ENCODE assay signal across 1 cellular context in genomic region chr5:141691867-141692532, GRCh38.
TF ChIP-seq lines count a peak whose summit lies in the region.

No MANE protein-coding gene starts in this region.

TF ChIP-seq in K562, 482 proteins besides CTCF, POLR2A, EP300 and RAD21 (continued from another document and continues in another):
- TF ChIP-seq, protein P1, sequence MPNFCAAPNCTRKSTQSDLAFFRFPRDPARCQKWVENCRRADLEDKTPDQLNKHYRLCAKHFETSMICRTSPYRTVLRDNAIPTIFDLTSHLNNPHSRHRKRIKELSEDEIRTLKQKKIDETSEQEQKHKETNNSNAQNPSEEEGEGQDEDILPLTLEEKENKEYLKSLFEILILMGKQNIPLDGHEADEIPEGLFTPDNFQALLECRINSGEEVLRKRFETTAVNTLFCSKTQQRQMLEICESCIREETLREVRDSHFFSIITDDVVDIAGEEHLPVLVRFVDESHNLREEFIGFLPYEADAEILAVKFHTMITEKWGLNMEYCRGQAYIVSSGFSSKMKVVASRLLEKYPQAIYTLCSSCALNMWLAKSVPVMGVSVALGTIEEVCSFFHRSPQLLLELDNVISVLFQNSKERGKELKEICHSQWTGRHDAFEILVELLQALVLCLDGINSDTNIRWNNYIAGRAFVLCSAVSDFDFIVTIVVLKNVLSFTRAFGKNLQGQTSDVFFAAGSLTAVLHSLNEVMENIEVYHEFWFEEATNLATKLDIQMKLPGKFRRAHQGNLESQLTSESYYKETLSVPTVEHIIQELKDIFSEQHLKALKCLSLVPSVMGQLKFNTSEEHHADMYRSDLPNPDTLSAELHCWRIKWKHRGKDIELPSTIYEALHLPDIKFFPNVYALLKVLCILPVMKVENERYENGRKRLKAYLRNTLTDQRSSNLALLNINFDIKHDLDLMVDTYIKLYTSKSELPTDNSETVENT (CRISPR knock-in tag; IDR thresholded peaks at IDR 0.05) = no peak
- TF ChIP-seq ZNF232 (CRISPR knock-in tag; IDR thresholded peaks at IDR 0.05) (no peak), RHOXF2B (CRISPR knock-in tag; conservative IDR thresholded peaks at IDR 0.05) (no peak), ZNF766 (CRISPR knock-in tag; conservative IDR thresholded peaks at IDR 0.05) (no peak; the same call in 1 of the 2 replicates), ERF (CRISPR knock-in tag; IDR thresholded peaks at IDR 0.05) (no peak), USF1 (CRISPR knock-in tag; IDR thresholded peaks at IDR 0.05) (no peak; the same call in 1 of the 2 replicates), PREB (CRISPR knock-in tag; IDR thresholded peaks at IDR 0.05) (no peak), PATZ1 (CRISPR knock-in tag; IDR thresholded peaks at IDR 0.05; ENCODE audit: borderline replicate concordance) (no peak), KAT8 (IDR thresholded peaks at IDR 0.05; ENCODE audit: low read depth) (no peak), SMAD3 (CRISPR knock-in tag; conservative IDR thresholded peaks at IDR 0.05) (no peak), ZNF318 (IDR thresholded peaks at IDR 0.05; ENCODE audit: borderline replicate concordance in 1 of 2, low read depth in 1 of 2) (0 out of 4 replicates have a peak, but pooled peaks of 1 of the 2 experiments have one; percentile 11), ZFPM2 (CRISPR knock-in tag; IDR thresholded peaks at IDR 0.05) (0 out of 2 replicates have a peak, but pooled peaks have one; percentile 33), HSF4 (CRISPR knock-in tag; IDR thresholded peaks at IDR 0.05; ENCODE audit: borderline replicate concordance) (no peak), CREM (IDR thresholded peaks at IDR 0.05; ENCODE audit: low read depth) (peak; percentile 31; the same call in 1 of the 2 replicates), ILF3 (IDR thresholded peaks at IDR 0.05; ENCODE audit: borderline replicate concordance) (no peak), PTRF (tag; IDR thresholded peaks at IDR 0.05) (no peak), CBX3 (IDR thresholded peaks at IDR 0.05; ENCODE audit: borderline replicate concordance in 1 of 2, low read length in 2 of 2) (0 out of 3 replicates have a peak, but pooled peaks of 1 of the 2 experiments have one; percentile 42), BHLHE40 (IDR thresholded peaks at IDR 0.05; ENCODE audit: low read length) (peak; percentile 57; the same call in 1 of the 2 replicates), TSC22D4 (tag; IDR thresholded peaks at IDR 0.05) (no peak), ZNF583 (CRISPR knock-in tag; IDR thresholded peaks at IDR 0.05) (no peak), MLLT1 (IDR thresholded peaks at IDR 0.05) (no peak), ELF4 (CRISPR knock-in tag; IDR thresholded peaks at IDR 0.05) (no peak), ZNF12 (CRISPR knock-in tag; IDR thresholded peaks at IDR 0.05) (no peak), E2F5 (CRISPR knock-in tag; IDR thresholded peaks at IDR 0.05) (no peak), DPF2 (IDR thresholded peaks at IDR 0.05) (no peak), U2AF1 (optimal IDR thresholded peaks at IDR 0.05; ENCODE audit: low read depth, low read length) (no peak), CHD2 (IDR thresholded peaks at IDR 0.05; ENCODE audit: low read depth, low read length) (no peak; the same call in 1 of the 2 replicates)
- TF ChIP-seq, protein P2, sequence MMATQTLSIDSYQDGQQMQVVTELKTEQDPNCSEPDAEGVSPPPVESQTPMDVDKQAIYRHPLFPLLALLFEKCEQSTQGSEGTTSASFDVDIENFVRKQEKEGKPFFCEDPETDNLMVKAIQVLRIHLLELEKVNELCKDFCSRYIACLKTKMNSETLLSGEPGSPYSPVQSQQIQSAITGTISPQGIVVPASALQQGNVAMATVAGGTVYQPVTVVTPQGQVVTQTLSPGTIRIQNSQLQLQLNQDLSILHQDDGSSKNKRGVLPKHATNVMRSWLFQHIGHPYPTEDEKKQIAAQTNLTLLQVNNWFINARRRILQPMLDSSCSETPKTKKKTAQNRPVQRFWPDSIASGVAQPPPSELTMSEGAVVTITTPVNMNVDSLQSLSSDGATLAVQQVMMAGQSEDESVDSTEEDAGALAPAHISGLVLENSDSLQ (IDR thresholded peaks at IDR 0.05) = no peak
- TF ChIP-seq, protein P3, sequence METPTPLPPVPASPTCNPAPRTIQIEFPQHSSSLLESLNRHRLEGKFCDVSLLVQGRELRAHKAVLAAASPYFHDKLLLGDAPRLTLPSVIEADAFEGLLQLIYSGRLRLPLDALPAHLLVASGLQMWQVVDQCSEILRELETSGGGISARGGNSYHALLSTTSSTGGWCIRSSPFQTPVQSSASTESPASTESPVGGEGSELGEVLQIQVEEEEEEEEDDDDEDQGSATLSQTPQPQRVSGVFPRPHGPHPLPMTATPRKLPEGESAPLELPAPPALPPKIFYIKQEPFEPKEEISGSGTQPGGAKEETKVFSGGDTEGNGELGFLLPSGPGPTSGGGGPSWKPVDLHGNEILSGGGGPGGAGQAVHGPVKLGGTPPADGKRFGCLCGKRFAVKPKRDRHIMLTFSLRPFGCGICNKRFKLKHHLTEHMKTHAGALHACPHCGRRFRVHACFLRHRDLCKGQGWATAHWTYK (CRISPR knock-in tag; IDR thresholded peaks at IDR 0.05) = no peak
- TF ChIP-seq, protein P4, sequence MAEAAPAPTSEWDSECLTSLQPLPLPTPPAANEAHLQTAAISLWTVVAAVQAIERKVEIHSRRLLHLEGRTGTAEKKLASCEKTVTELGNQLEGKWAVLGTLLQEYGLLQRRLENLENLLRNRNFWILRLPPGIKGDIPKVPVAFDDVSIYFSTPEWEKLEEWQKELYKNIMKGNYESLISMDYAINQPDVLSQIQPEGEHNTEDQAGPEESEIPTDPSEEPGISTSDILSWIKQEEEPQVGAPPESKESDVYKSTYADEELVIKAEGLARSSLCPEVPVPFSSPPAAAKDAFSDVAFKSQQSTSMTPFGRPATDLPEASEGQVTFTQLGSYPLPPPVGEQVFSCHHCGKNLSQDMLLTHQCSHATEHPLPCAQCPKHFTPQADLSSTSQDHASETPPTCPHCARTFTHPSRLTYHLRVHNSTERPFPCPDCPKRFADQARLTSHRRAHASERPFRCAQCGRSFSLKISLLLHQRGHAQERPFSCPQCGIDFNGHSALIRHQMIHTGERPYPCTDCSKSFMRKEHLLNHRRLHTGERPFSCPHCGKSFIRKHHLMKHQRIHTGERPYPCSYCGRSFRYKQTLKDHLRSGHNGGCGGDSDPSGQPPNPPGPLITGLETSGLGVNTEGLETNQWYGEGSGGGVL (CRISPR knock-in tag; IDR thresholded peaks at IDR 0.05) = no peak
- TF ChIP-seq, protein P5, sequence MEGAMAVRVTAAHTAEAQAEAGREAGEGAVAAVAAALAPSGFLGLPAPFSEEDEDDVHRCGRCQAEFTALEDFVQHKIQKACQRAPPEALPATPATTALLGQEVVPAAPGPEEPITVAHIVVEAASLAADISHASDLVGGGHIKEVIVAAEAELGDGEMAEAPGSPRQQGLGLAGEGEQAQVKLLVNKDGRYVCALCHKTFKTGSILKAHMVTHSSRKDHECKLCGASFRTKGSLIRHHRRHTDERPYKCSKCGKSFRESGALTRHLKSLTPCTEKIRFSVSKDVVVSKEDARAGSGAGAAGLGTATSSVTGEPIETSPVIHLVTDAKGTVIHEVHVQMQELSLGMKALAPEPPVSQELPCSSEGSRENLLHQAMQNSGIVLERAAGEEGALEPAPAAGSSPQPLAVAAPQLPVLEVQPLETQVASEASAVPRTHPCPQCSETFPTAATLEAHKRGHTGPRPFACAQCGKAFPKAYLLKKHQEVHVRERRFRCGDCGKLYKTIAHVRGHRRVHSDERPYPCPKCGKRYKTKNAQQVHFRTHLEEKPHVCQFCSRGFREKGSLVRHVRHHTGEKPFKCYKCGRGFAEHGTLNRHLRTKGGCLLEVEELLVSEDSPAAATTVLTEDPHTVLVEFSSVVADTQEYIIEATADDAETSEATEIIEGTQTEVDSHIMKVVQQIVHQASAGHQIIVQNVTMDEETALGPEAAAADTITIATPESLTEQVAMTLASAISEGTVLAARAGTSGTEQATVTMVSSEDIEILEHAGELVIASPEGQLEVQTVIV (CRISPR knock-in tag; IDR thresholded peaks at IDR 0.05; ENCODE audit: borderline replicate concordance) = no peak
